In the genomic region with DNA sequence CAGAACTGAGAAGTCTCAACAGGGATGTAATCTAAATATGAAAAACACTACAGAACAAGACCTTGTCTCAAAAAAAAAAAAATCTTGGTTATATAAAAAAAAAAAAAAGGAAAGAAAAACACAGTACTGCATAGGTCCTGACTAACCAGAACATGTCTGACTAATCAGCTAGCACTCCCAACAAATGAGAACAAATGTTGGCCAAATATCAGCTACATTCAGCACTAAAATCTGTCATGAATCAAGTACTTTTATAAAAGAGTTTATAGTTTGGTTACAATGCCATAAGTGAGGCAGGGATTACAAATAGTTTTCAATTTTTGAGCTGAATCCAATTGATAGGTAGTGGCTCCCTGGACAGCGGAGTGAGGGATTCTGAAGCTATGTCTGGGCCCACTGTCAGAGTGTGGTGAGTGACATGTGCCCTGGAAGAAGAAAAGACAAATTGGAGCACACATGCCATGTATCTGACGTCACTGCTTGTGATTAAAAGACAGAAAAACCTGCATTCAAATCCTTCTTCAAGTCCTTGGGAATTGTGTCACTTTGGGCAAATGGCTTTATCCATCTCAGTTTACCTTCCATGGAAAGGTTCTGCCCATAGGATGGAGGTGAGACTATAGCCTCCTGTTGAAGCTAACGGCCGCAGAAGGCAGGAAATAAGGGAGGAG, we compare ENCODE assay signal across 1 cellular context.
TF ChIP-seq lines count a peak whose summit lies in the region.

No MANE protein-coding gene starts in this region.

TF ChIP-seq in HEK293T, 16 proteins besides CTCF, POLR2A, EP300 and RAD21 (continued from another document):
- TF ChIP-seq, protein P1, sequence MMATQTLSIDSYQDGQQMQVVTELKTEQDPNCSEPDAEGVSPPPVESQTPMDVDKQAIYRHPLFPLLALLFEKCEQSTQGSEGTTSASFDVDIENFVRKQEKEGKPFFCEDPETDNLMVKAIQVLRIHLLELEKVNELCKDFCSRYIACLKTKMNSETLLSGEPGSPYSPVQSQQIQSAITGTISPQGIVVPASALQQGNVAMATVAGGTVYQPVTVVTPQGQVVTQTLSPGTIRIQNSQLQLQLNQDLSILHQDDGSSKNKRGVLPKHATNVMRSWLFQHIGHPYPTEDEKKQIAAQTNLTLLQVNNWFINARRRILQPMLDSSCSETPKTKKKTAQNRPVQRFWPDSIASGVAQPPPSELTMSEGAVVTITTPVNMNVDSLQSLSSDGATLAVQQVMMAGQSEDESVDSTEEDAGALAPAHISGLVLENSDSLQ (IDR thresholded peaks at IDR 0.05): peak; percentile 21; the same call in 1 of the 2 replicates
